10 cellular contexts compared by ENCODE assay signal in the genomic region with DNA sequence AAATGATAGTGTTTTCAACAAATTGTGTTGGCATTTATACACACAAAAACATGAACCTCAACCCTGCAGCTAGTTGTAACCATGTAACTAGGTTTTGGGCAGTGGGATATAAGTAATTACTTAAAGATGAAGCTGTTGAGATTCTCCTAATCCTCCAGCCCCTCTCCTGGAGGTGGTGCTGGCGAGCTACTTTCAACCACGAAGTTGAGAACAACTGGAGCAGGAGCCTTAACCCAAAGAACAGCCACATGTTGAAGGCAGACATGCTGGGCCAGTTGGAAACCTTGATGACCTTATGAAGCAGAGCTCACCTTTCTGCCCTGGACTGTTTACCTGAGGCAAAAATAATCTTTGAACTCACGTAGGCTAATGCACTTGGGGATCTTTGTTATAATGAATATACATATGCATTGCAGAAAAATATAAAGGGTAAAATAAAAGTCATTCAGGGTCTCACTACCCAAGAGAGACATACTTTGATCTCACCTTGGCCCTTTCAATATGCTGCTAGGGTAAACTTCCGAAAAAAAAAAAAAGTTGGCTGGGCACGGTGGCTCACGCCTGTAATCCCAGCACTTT.
DNase-seq lines count a peak whose midpoint lies in the region; ATAC-seq and TF ChIP-seq lines count a peak whose summit lies in the region.
"Had no signal": no experiment of that assay in that cellular context is flagged by ENCODE, and none has a peak within 500 bp of the region (broad histone marks: within the 10 kb centered on the region; RNA-seq: fewer than 3 reads in every experiment).

No MANE protein-coding gene starts in this region.

- peaks cover 9% of the 10 kb centered on the region for H3K27me3 Mint-ChIP-seq in activated naive CD8-positive, alpha-beta T cell treated with anti-CD3 and anti-CD28 coated beads, Interleukin-2, amount 50 U/mL, for 24 hours

- H4K20me1 ChIP-seq in OCI-LY7 (ENCODE audit: insufficient read depth, low read length) (no peaks in the 10 kb centered on the region), hepatocyte (ENCODE audit: insufficient read depth, poor library complexity, severe bottlenecking) (no peaks in the 10 kb centered on the region)
- H4K20me1 ChIP-seq: BLaER1 had no signal

- H3K4me1 ChIP-seq in OCI-LY7 (ENCODE audit: insufficient read depth, low read length, poor library complexity, severe bottlenecking) (no peaks in the 10 kb centered on the region), hepatocyte (ENCODE audit: insufficient read depth) (no peaks in the 10 kb centered on the region)
- H3K4me1 ChIP-seq: BLaER1 had no signal

- H3K4me3 ChIP-seq in OCI-LY7 (ENCODE audit: low read depth, low read length, poor library complexity, severe bottlenecking) (no peak overlapping the region), hepatocyte (no peak overlapping the region)
- H3K4me3 ChIP-seq: BLaER1, suprapubic skin had no signal

- H3K27ac ChIP-seq in OCI-LY7 (ENCODE audit: low read depth, low read length, poor library complexity, severe bottlenecking) (no peak overlapping the region), hepatocyte (no peak overlapping the region)
- H3K27ac ChIP-seq: BLaER1, suprapubic skin had no signal

- no TSS peak for BruUV-seq in OCI-LY7 (replicated peaks; lab: Mats Ljungman, UMichigan)

- H3K9me3 Mint-ChIP-seq in activated naive CD8-positive, alpha-beta T cell treated with anti-CD3 and anti-CD28 coated beads, Interleukin-2, amount 50 U/mL, for 24 hours, result no peaks in the 10 kb centered on the region

- POLR2A ChIA-PET in OCI-LY7 (lab: Charles Lee), result interaction anchor here (0.5 kb wide), 1 partner anchor 1173 kb away, joined by 5 read pairs; no protein-coding TSS in a partner anchor

- no peaks in the 10 kb centered on the region for H3K79me2 ChIP-seq in OCI-LY7 (ENCODE audit: insufficient read depth, low read depth, low read length)
- no peaks in the 10 kb centered on the region for H3K79me2 ChIP-seq in hepatocyte

- whole genome bisulfite sequencing in hepatocyte (ENCODE audit: low lambda C conversion rate, missing lambda C conversion rate), result 60% methylated on average over 6 of the region's 6 CpGs

- no peaks in the 10 kb centered on the region for H3K36me3 Mint-ChIP-seq in activated naive CD8-positive, alpha-beta T cell treated with anti-CD3 and anti-CD28 coated beads, Interleukin-2, amount 50 U/mL, for 24 hours (ENCODE audit: low read depth)

- H2AFZ ChIP-seq in OCI-LY7 (ENCODE audit: low read length) (no peak overlapping the region), hepatocyte (no peak overlapping the region)

- CTCF ChIA-PET in OCI-LY7 (lab: Charles Lee; ENCODE audit: unreplicated experiment), result no interaction called here

- H3K4me3 Mint-ChIP-seq in activated naive CD8-positive, alpha-beta T cell treated with anti-CD3 and anti-CD28 coated beads, Interleukin-2, amount 50 U/mL, for 24 hours, result no peak overlapping the region

- H3K27ac Mint-ChIP-seq in activated naive CD8-positive, alpha-beta T cell treated with anti-CD3 and anti-CD28 coated beads, Interleukin-2, amount 50 U/mL, for 24 hours, result no peak overlapping the region

- TF ChIP-seq CTCF in OCI-LY7 (conservative IDR thresholded peaks at IDR 0.05; ENCODE audit: low read length) (peak; percentile 66), hepatocyte (IDR thresholded peaks at IDR 0.05; ENCODE audit: poor library complexity) (peak; percentile 61)

- DNase-seq in NCI-H345 (lab: John Stamatoyannopoulos, UW) (peak; percentile 13), NCI-H345 treated with DMSO at 0.1 percent for 48 hours (lab: John Stamatoyannopoulos, UW; ENCODE audit: unreplicated experiment) (no peak), OCI-LY7 (ENCODE audit: low spot score) (peak; percentile 27), hepatocyte (ENCODE audit: low spot score) (peak; percentile 54), NCI-H2196 (lab: John Stamatoyannopoulos, UW; ENCODE audit: unreplicated experiment) (no peak)
- peak; percentile 45 for DNase-seq in activated naive CD8-positive, alpha-beta T cell treated with anti-CD3 and anti-CD28 coated beads, Interleukin-2, amount 50 U/mL, for 24 hours
- peak; percentile 27 to 43 for DNase-seq in stimulated activated CD4-positive, alpha-beta T cell treated with anti-CD3 and anti-CD28 coated beads, Interleukin-4, amount 100 ng/mL, for 48 hours (ENCODE audit: low read depth in 2 of 2)

- H3K9me3 ChIP-seq in OCI-LY7 (ENCODE audit: low read length), result no peaks in the 10 kb centered on the region
- H3K9me3 ChIP-seq in hepatocyte (ENCODE audit: low read depth), result no peaks in the 10 kb centered on the region
- H3K9me3 ChIP-seq: suprapubic skin had no signal

- H3K9me2 ChIP-seq in OCI-LY7 (ENCODE audit: insufficient read depth, low read length), result no peaks in the 10 kb centered on the region
- H3K9me2 ChIP-seq in hepatocyte (replicated peaks; ENCODE audit: insufficient read depth), result no peaks in the 10 kb centered on the region

- no peaks in the 10 kb centered on the region for H3K27me3 ChIP-seq in hepatocyte
- H3K27me3 ChIP-seq: BLaER1, suprapubic skin had no signal

- H3K36me3 ChIP-seq in OCI-LY7 (ENCODE audit: insufficient read depth, low read length) (no peaks in the 10 kb centered on the region), hepatocyte (replicated peaks; ENCODE audit: insufficient read depth, low read depth) (no peaks in the 10 kb centered on the region)
- H3K36me3 ChIP-seq: BLaER1, suprapubic skin had no signal

- intact Hi-C loops in OCI-LY7 (cut with micrococcal nuclease; ENCODE audit: unreplicated experiment), result loop anchor here (2.0 kb wide), 1 partner anchor 254 kb away; no protein-coding TSS in a partner anchor

- ATAC-seq in activated naive CD8-positive, alpha-beta T cell treated with anti-CD3 and anti-CD28 coated beads, Interleukin-2, amount 50 U/mL, for 24 hours, result no peak
- no peak for ATAC-seq in GM18907 (IDR thresholded peaks at IDR 0.05; ENCODE audit: unreplicated experiment)

- H3K4me2 ChIP-seq in OCI-LY7 (ENCODE audit: low read length) (no peak overlapping the region), hepatocyte (no peak overlapping the region)
- H3K4me2 ChIP-seq: BLaER1 had no signal

- H3K4me1 Mint-ChIP-seq in activated naive CD8-positive, alpha-beta T cell treated with anti-CD3 and anti-CD28 coated beads, Interleukin-2, amount 50 U/mL, for 24 hours, result no peaks in the 10 kb centered on the region

Comparison
In these comparisons a context has a peak if more than half of its experiments do, and no peak if none do; other contexts are left out.
1. DNase-seq: peak in NCI-H345 (single experiment), OCI-LY7 (single experiment), activated naive CD8-positive, alpha-beta T cell treated with anti-CD3 and anti-CD28 coated beads, Interleukin-2, amount 50 U/mL, for 24 hours (single experiment), hepatocyte (single experiment) and stimulated activated CD4-positive, alpha-beta T cell treated with anti-CD3 and anti-CD28 coated beads, Interleukin-4, amount 100 ng/mL, for 48 hours (2 of 2); none in NCI-H345 treated with DMSO at 0.1 percent for 48 hours (single experiment) and NCI-H2196 (single experiment).